ENCODE assay signal across 8 cellular contexts in genomic region chr1:203273869-203274602, GRCh38. TPM values are rescaled to one million over a fixed set of nuclear protein-coding genes. Genes with fewer than 3 reads are reported as not detected.
DNase-seq lines count a peak whose midpoint lies in the region; ATAC-seq, FAIRE-seq and TF ChIP-seq lines count a peak whose summit lies in the region.

No MANE protein-coding gene starts in this region.

- H3K9me3 Mint-ChIP-seq in activated naive CD4-positive, alpha-beta T cell treated with anti-CD3 and anti-CD28 coated beads, Interleukin-2, amount 10 ng/mL, durations not matched to agents 7 days and 5 days, result no peaks in the 10 kb centered on the region
- no peaks in the 10 kb centered on the region for H3K9me3 Mint-ChIP-seq in WTC11

- H3K9me3 ChIP-seq in kidney (ENCODE audit: control insufficient read depth in 1 of 2, low read length in 2 of 2), result no peaks in the 10 kb centered on the region

- no peak for FAIRE-seq in kidney (lab: Jason Lieb, UNC)

- H3K4me3 Mint-ChIP-seq in activated naive CD4-positive, alpha-beta T cell treated with anti-CD3 and anti-CD28 coated beads, Interleukin-2, amount 10 ng/mL, durations not matched to agents 7 days and 5 days, result peak overlapping the region; percentile 67
- peak overlapping the region; percentile 59 for H3K4me3 Mint-ChIP-seq in WTC11

- no peaks in the 10 kb centered on the region for H3K36me3 ChIP-seq in kidney (ENCODE audit: control insufficient read depth in 1 of 2, insufficient read depth in 2 of 2, low read length in 2 of 2)

- H3K4me1 Mint-ChIP-seq in activated naive CD4-positive, alpha-beta T cell treated with anti-CD3 and anti-CD28 coated beads, Interleukin-2, amount 10 ng/mL, durations not matched to agents 7 days and 5 days, result peaks cover 75% of the 10 kb centered on the region
- peaks cover 20% of the 10 kb centered on the region for H3K4me1 Mint-ChIP-seq in WTC11

- peak overlapping the region in 1 of 2 donors; percentile 49 for H3K27ac ChIP-seq in kidney (ENCODE audit: low read depth in 2 of 2, low read length in 2 of 2)
- peak overlapping the region; percentile 96 for H3K27ac ChIP-seq in temporal lobe (ENCODE audit: low read depth, low read length)

- H3K9ac ChIP-seq in kidney (ENCODE audit: low read length in 2 of 2), result peak overlapping the region; percentile 2 to 44

- DNase-seq in activated naive CD4-positive, alpha-beta T cell treated with anti-CD3 and anti-CD28 coated beads, Interleukin-2, amount 10 ng/mL, durations not matched to agents 7 days and 5 days, result no peak
- no peak for DNase-seq in activated naive CD4-positive, alpha-beta T cell (lab: John Stamatoyannopoulos, UW)
- no peak for DNase-seq in WTC11 (ENCODE audit: low spot score)
- peak; percentile 82 for DNase-seq in kidney
- DNase-seq in cerebellar cortex (ENCODE audit: low spot score), result no peak

- peaks cover 5 to 27% of the 10 kb centered on the region in 2 donors for H3K4me1 ChIP-seq in kidney (ENCODE audit: control insufficient read depth in 1 of 2, insufficient read depth in 1 of 2, low read depth in 1 of 2, low read length in 2 of 2)

- intact Hi-C loops in kidney (cut with DNase I), result loop anchor here (5.0 to 10.0 kb wide), 2 partner anchors 58 to 221 kb away; partner anchors contain the start of gene OPTC

- peak overlapping the region; percentile 84 for H3K27ac Mint-ChIP-seq in activated naive CD4-positive, alpha-beta T cell treated with anti-CD3 and anti-CD28 coated beads, Interleukin-2, amount 10 ng/mL, durations not matched to agents 7 days and 5 days
- H3K27ac Mint-ChIP-seq in WTC11, result no peak overlapping the region

- CTCF ChIA-PET in activated naive CD4-positive, alpha-beta T cell treated with anti-CD3 and anti-CD28 coated beads, Interleukin-2, amount 10 ng/mL, durations not matched to agents 7 days and 5 days (lab: Charles Lee), result interaction anchor here (0.8 to 13.0 kb wide), 10 partner anchors 14 to 215 kb away, joined by 3 to 189 read pairs (median 3); partner anchors contain the start of gene BTG2
- CTCF ChIA-PET in WTC11 (lab: Charles Lee), result interaction anchor here (0.8 to 2.4 kb wide), 10 partner anchors 11 to 235 kb away, joined by 3 to 39 read pairs (median 4); no protein-coding TSS in a partner anchor

- peak overlapping the region in 1 of 2 donors; percentile 53 for H3K4me3 ChIP-seq in kidney (ENCODE audit: low read length in 2 of 2)

- H3K36me3 Mint-ChIP-seq in activated naive CD4-positive, alpha-beta T cell treated with anti-CD3 and anti-CD28 coated beads, Interleukin-2, amount 10 ng/mL, durations not matched to agents 7 days and 5 days, result no peaks in the 10 kb centered on the region
- no peaks in the 10 kb centered on the region for H3K36me3 Mint-ChIP-seq in WTC11

- H3K27me3 Mint-ChIP-seq in activated naive CD4-positive, alpha-beta T cell treated with anti-CD3 and anti-CD28 coated beads, Interleukin-2, amount 10 ng/mL, durations not matched to agents 7 days and 5 days, result no peaks in the 10 kb centered on the region
- H3K27me3 Mint-ChIP-seq in WTC11 (ENCODE audit: low read depth), result peaks cover 47% of the 10 kb centered on the region

- TF ChIP-seq CTCF in WTC11 (IDR thresholded peaks at IDR 0.05), result no peak
- TF ChIP-seq CTCF in kidney (IDR thresholded peaks at IDR 0.05; ENCODE audit: borderline replicate concordance, extremely low read depth, insufficient read depth), result no peak

- peak; percentile 5 for ATAC-seq in WTC11
- ATAC-seq in GM18873 (IDR thresholded peaks at IDR 0.05; ENCODE audit: low FRiP score, unreplicated experiment), result no peak
- ATAC-seq in HG02623 (IDR thresholded peaks at IDR 0.05; ENCODE audit: unreplicated experiment), result no peak

- POLR2A ChIA-PET in WTC11 (lab: Charles Lee), result no interaction called here

TF ChIP-seq in WTC11, 78 proteins besides CTCF, POLR2A, EP300 and RAD21 (continues in another document):
- TF ChIP-seq ZNF396 (CRISPR knock-in tag; IDR thresholded peaks at IDR 0.05; ENCODE audit: borderline replicate concordance) (no peak), SOX15 (CRISPR knock-in tag; IDR thresholded peaks at IDR 0.05) (no peak), ZNF281 (CRISPR knock-in tag; IDR thresholded peaks at IDR 0.05) (no peak), ZNF263 (CRISPR knock-in tag; IDR thresholded peaks at IDR 0.05; ENCODE audit: low read depth) (no peak), FOXK1 (CRISPR knock-in tag; IDR thresholded peaks at IDR 0.05) (no peak), EMX1 (CRISPR knock-in tag; IDR thresholded peaks at IDR 0.05) (no peak), GABPB1 (CRISPR knock-in tag; IDR thresholded peaks at IDR 0.05) (no peak), AR (CRISPR knock-in tag; IDR thresholded peaks at IDR 0.05) (no peak), TEAD1 (CRISPR knock-in tag; IDR thresholded peaks at IDR 0.05) (no peak), TEAD4 (CRISPR knock-in tag; IDR thresholded peaks at IDR 0.05) (no peak), FOXP1 (CRISPR knock-in tag; IDR thresholded peaks at IDR 0.05; ENCODE audit: borderline replicate concordance) (no peak), PRDM15 (CRISPR knock-in tag; IDR thresholded peaks at IDR 0.05) (no peak)

RNA-seq across cellular contexts. Expression of gene BTG2, which starts 31.3 kb away (rescaled TPM):
- total RNA-seq in WTC11 (2021) (13.5 to 19.4 TPM (median 15.4 TPM) in 3 replicates), kidney (59.9 TPM), temporal lobe (10.1 TPM)
- polyA plus RNA-seq in kidney (ENCODE audit: insufficient read depth, low read depth, low replicate concordance), result 156 TPM

RNA-seq across cellular contexts. Expression of gene CHIT1, which starts 44.6 kb away (rescaled TPM):
- total RNA-seq in WTC11 (2021) (0.15 to 0.39 TPM (median 0.21 TPM) in 3 replicates), kidney (1.1 TPM), temporal lobe (under 0.01 TPM)
- polyA plus RNA-seq in kidney (ENCODE audit: insufficient read depth, low read depth, low replicate concordance), result not detected
